Comparison of ENCODE assay signal across 32 cellular contexts in the genomic region with DNA sequence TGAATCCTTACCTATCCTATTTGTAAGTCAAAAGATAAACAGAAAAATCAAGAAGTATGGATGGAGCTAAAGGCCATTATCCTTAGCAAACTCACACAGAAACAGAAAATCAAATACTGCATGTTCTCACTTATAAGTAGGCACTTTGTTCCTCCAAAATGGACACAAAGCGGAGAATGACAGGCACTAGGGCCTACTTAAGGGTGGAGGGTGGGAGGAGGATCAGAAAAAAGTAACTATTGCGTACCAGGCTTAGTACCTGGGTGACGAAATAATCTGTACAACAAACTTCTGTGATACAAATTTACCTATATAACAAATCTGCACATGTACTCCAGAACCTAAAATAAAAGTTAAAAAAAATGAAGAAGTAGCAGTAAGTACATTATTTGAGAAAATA.
"Had no signal": no experiment of that assay in that cellular context is flagged by ENCODE, and none has a peak within 500 bp of the region (broad histone marks: within the 10 kb centered on the region; RNA-seq: fewer than 3 reads in every experiment).

No MANE protein-coding gene starts in this region.

- H3K27ac ChIP-seq: adrenal gland, ascending aorta, body of pancreas, brain microvascular endothelial cell, breast epithelium, cardiac muscle cell had no signal

- H3K27me3 ChIP-seq: adrenal gland, ascending aorta, body of pancreas, brain microvascular endothelial cell, breast epithelium, cardiac muscle cell had no signal

- ATAC-seq: activated naive CD4-positive, alpha-beta T cell treated with anti-CD3 and anti-CD28 coated beads, Interleukin-2, amount 50 U/mL, for 72 hours; activated naive CD8-positive, alpha-beta T cell treated with anti-CD3 and anti-CD28 coated beads, Interleukin-2, amount 50 U/mL, for 24 hours; activated T-cell treated with anti-CD3 and anti-CD28 coated beads, Interleukin-2, amount 50 U/mL, for 4 hours; activated T-cell treated with anti-CD3 and anti-CD28 coated beads, Interleukin-2, amount 50 U/mL, for 72 hours; activated T-helper 17 cell treated with anti-CD3 and anti-CD28 coated beads, Interleukin-2, amount 50 U/mL, for 72 hours; body of pancreas had no signal

- H3K4me1 ChIP-seq: adrenal gland, ascending aorta, body of pancreas, breast epithelium had no signal

- DNase-seq: activated effector memory CD4-positive, alpha-beta T cell treated with anti-CD3 and anti-CD28 coated beads, Interleukin-2, amount 50 U/mL, for 16 hours; activated effector memory CD4-positive, alpha-beta T cell treated with Interleukin-2 at 50 U/mL for 16 hours; activated gamma-delta T cell; activated gamma-delta T cell treated with Interleukin-2 at 50 U/mL for 16 hours; activated naive CD4-positive, alpha-beta T cell; activated naive CD4-positive, alpha-beta T cell treated with anti-CD3 and anti-CD28 coated beads for 36 hours; activated naive CD4-positive, alpha-beta T cell treated with anti-CD3 and anti-CD28 coated beads, Interleukin-2, amount 10 ng/mL, durations not matched to agents 7 days and 5 days; activated naive CD4-positive, alpha-beta T cell treated with anti-CD3 and anti-CD28 coated beads, Interleukin-2, amount 50 U/mL, for 16 hours; activated naive CD4-positive, alpha-beta T cell treated with Interleukin-2 at 50 U/mL for 16 hours; activated naive CD8-positive, alpha-beta T cell treated with anti-CD3 and anti-CD28 coated beads for 36 hours; activated naive CD8-positive, alpha-beta T cell treated with anti-CD3 and anti-CD28 coated beads, Interleukin-2, amount 10 ng/mL, durations not matched to agents 7 days and 5 days; activated naive CD8-positive, alpha-beta T cell treated with anti-CD3 and anti-CD28 coated beads, Interleukin-2, amount 50 U/mL, for 24 hours; activated T-cell treated with anti-CD3 and anti-CD28 coated beads, Interleukin-2, amount 50 U/mL, for 1 hour; activated T-cell treated with anti-CD3 and anti-CD28 coated beads, Interleukin-2, amount 50 U/mL, for 24 hours; activated T-cell treated with anti-CD3 and anti-CD28 coated beads, Interleukin-2, amount 50 U/mL, for 4 hours; activated T-cell treated with anti-CD3 and anti-CD28 coated beads, Interleukin-2, amount 50 U/mL, for 48 hours; activated T-cell treated with anti-CD3 and anti-CD28 coated beads, Interleukin-2, amount 50 U/mL, for 72 hours; adrenal gland; amniotic stem cell; amygdala; anterior cingulate cortex; aorta; body of pancreas; brain microvascular endothelial cell; caudate nucleus; central memory CD4-positive, alpha-beta T cell; cerebellar nuclear complex had no signal

- H3K36me3 ChIP-seq: adrenal gland, brain microvascular endothelial cell, breast epithelium, cardiac muscle cell had no signal

- H3K4me3 ChIP-seq: adrenal gland, ascending aorta, body of pancreas, breast epithelium, cardiac muscle cell had no signal
